In the genomic region with DNA sequence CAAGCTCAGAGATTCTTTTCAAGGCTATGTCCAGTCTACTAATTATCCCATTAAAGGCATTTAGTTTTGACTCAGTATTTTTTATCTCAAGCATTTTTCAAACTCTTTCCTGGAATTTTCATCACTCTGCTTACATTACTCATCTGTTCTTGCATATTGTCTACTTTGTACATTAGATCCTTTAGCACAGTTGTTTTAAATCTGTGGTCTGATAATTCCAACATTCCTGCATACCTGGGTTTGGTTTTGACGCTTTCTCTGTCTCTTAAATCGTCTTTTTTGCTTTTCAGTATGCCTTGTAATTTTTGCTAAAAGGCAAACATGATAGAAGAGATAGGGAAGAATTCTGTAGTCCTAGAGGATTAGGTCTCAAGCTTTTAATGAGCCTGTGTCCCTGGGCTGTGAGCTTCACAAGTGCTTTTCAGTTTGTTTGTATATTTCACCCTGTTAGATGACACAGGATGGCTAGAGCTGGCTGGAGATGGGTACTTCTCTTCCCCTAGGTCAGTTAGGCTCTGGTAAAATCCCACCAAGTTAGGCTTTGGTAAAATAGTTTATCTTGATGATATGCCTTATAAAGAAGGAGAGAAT, we compare ENCODE assay signal across 29 cellular contexts. TPM values are rescaled to one million over a fixed set of nuclear protein-coding genes. Genes with fewer than 3 reads are reported as not detected.
DNase-seq lines count a peak whose midpoint lies in the region; ATAC-seq, FAIRE-seq and TF ChIP-seq lines count a peak whose summit lies in the region.
"Had no signal": no experiment of that assay in that cellular context is flagged by ENCODE, and none has a peak within 500 bp of the region (broad histone marks: within the 10 kb centered on the region; RNA-seq: fewer than 3 reads in every experiment).

No MANE protein-coding gene starts in this region.

- DNase-seq in AG04449 (ENCODE audit: low read depth, low spot score) = peak; percentile 12
- DNase-seq in HAP-1 (ENCODE audit: low spot score in 2 of 2) = peak; percentile 8 to 17
- DNase-seq in astrocyte (ENCODE audit: low read depth) = peak; percentile 96
- DNase-seq in foreskin keratinocyte = peak; percentile 16 to 34
- no peak for DNase-seq in natural killer cell treated with Interleukin-12 subunit alpha and Interleukin-12 subunit beta and Interleukin-15 and Interleukin-18, amount 100 ng/mL, for 72 hours (ENCODE audit: low spot score)
- DNase-seq in NOMO-1 treated with dmso at 0.1 percent for 144 hours (lab: John Stamatoyannopoulos, UW; ENCODE audit: unreplicated experiment) = no peak
- DNase-seq in stimulated activated CD8-positive, alpha-beta memory T cell treated with anti-CD3 and anti-CD28 coated beads, Interleukin-4, amount 100 ng/mL, for 48 hours = no peak
- no peak for DNase-seq in posterior vena cava (ENCODE audit: low spot score)
- DNase-seq: activated CD4-positive, alpha-beta T cell treated with anti-CD3 and anti-CD28 coated beads for 4 hours; brain microvascular endothelial cell; CD4-positive, CD25-positive, alpha-beta regulatory T cell; dermis blood vessel endothelial cell; DMS153; foreskin melanocyte; Kasumi-1; kidney glomerular epithelial cell; naive thymus-derived CD4-positive, alpha-beta T cell; NCI-H1092 treated with DMSO at 0.1 percent for 48 hours; NCI-H2081; pancreas; uterus had no signal

- no peaks in the 10 kb centered on the region for H3K27me3 Mint-ChIP-seq in astrocyte (ENCODE audit: low read depth, unreplicated experiment)
- H3K27me3 Mint-ChIP-seq in natural killer cell treated with Interleukin-12 subunit alpha and Interleukin-12 subunit beta and Interleukin-15 and Interleukin-18, amount 100 ng/mL, for 72 hours = no peaks in the 10 kb centered on the region
- H3K27me3 Mint-ChIP-seq: CD4-positive, CD25-positive, alpha-beta regulatory T cell had no signal

- POLR2A ChIA-PET in AG04449 (lab: Yijun Ruan, JAX) = no interaction called here

- intact Hi-C loops in posterior vena cava (cut with DNase I) = no loop called here

- CTCF ChIA-PET in AG04449 (lab: Yijun Ruan, JAX) = interaction anchor here (1.1 kb wide), 1 partner anchor 10 kb away, joined by 3 read pairs; no protein-coding TSS in a partner anchor

- ATAC-seq in foreskin keratinocyte = no peak
- no peak for ATAC-seq in natural killer cell treated with Interleukin-12 subunit alpha and Interleukin-12 subunit beta and Interleukin-15 and Interleukin-18, amount 100 ng/mL, for 72 hours
- ATAC-seq: activated naive CD4-positive, alpha-beta T cell treated with anti-CD3 and anti-CD28 coated beads, Interleukin-2, amount 50 U/mL, for 72 hours; naive thymus-derived CD4-positive, alpha-beta T cell; pancreas; sciatic nerve; stimulated activated effector memory CD8-positive, alpha-beta T cell treated with anti-CD3 and anti-CD28 coated beads, Interleukin-12 subunit alpha, Interleukin-12 subunit beta, amount 100 ng/mL, for 72 hours had no signal

- FAIRE-seq in astrocyte (lab: Jason Lieb, UNC) = peak; percentile 92
- FAIRE-seq: GM12892, HTR-8/SVneo, pancreas, TTC549 had no signal

- H3K79me2 ChIP-seq in astrocyte (ENCODE audit: insufficient read depth, low read length) = no peaks in the 10 kb centered on the region

- H3K27ac ChIP-seq in astrocyte (ENCODE audit: low read depth, low read length) (peak overlapping the region; percentile 23), foreskin keratinocyte (no peak overlapping the region)
- H3K27ac ChIP-seq: brain microvascular endothelial cell, pancreas, suprapubic skin, uterus had no signal

- H3K4me1 Mint-ChIP-seq in astrocyte (ENCODE audit: low read depth, unreplicated experiment) = peaks cover 16% of the 10 kb centered on the region
- H3K4me1 Mint-ChIP-seq in natural killer cell treated with Interleukin-12 subunit alpha and Interleukin-12 subunit beta and Interleukin-15 and Interleukin-18, amount 100 ng/mL, for 72 hours (ENCODE audit: low read depth in 2 of 2) = no peaks in the 10 kb centered on the region
- H3K4me1 Mint-ChIP-seq: CD4-positive, CD25-positive, alpha-beta regulatory T cell; naive thymus-derived CD4-positive, alpha-beta T cell; stimulated activated effector memory CD8-positive, alpha-beta T cell treated with anti-CD3 and anti-CD28 coated beads, Interleukin-12 subunit alpha, Interleukin-12 subunit beta, amount 100 ng/mL, for 72 hours had no signal

- peak overlapping the region; percentile 94 for H3K27ac Mint-ChIP-seq in astrocyte (ENCODE audit: unreplicated experiment)
- no peak overlapping the region for H3K27ac Mint-ChIP-seq in natural killer cell treated with Interleukin-12 subunit alpha and Interleukin-12 subunit beta and Interleukin-15 and Interleukin-18, amount 100 ng/mL, for 72 hours
- H3K27ac Mint-ChIP-seq: activated naive CD4-positive, alpha-beta T cell treated with anti-CD3 and anti-CD28 coated beads, Interleukin-2, amount 50 U/mL, for 72 hours; activated T-helper 1 cell treated with anti-CD3 and anti-CD28 coated beads, Interleukin-12 subunit alpha, Interleukin-12 subunit beta, Interleukin-2, Interleukin-4 antibody, amounts not matched to agents 30 ng/mL and 10 ng/mL and 1 ng/mL, durations not matched to agents 14 hours and 24 hours and 36 hours; CD4-positive, CD25-positive, alpha-beta regulatory T cell; naive thymus-derived CD4-positive, alpha-beta T cell; stimulated activated effector memory CD8-positive, alpha-beta T cell treated with anti-CD3 and anti-CD28 coated beads, Interleukin-12 subunit alpha, Interleukin-12 subunit beta, amount 100 ng/mL, for 72 hours had no signal

- H3K4me3 Mint-ChIP-seq in astrocyte (ENCODE audit: unreplicated experiment) = no peak overlapping the region
- no peak overlapping the region for H3K4me3 Mint-ChIP-seq in natural killer cell treated with Interleukin-12 subunit alpha and Interleukin-12 subunit beta and Interleukin-15 and Interleukin-18, amount 100 ng/mL, for 72 hours
- H3K4me3 Mint-ChIP-seq: activated T-helper 1 cell treated with anti-CD3 and anti-CD28 coated beads, Interleukin-12 subunit alpha, Interleukin-12 subunit beta, Interleukin-2, Interleukin-4 antibody, amounts not matched to agents 30 ng/mL and 10 ng/mL and 1 ng/mL, durations not matched to agents 14 hours and 24 hours and 36 hours; CD4-positive, CD25-positive, alpha-beta regulatory T cell; naive thymus-derived CD4-positive, alpha-beta T cell; stimulated activated effector memory CD8-positive, alpha-beta T cell treated with anti-CD3 and anti-CD28 coated beads, Interleukin-12 subunit alpha, Interleukin-12 subunit beta, amount 100 ng/mL, for 72 hours had no signal

- peak overlapping the region; percentile 23 for H2AFZ ChIP-seq in astrocyte (ENCODE audit: low read depth, low read length)

- H3K4me2 ChIP-seq in astrocyte (ENCODE audit: low read length) = peak overlapping the region; percentile 1

- H3K4me3 ChIP-seq in AG04449 (ENCODE audit: low read depth, low read length) (no peak overlapping the region), HAP-1 (no peak overlapping the region), astrocyte (ENCODE audit: insufficient read depth, low read depth, low read length) (no peak overlapping the region)
- H3K4me3 ChIP-seq: pancreas, suprapubic skin, uterus had no signal

- H4K20me1 ChIP-seq in astrocyte (ENCODE audit: insufficient read depth, low read length) = no peaks in the 10 kb centered on the region

- peaks cover 1% of the 10 kb centered on the region for H3K36me3 Mint-ChIP-seq in astrocyte (ENCODE audit: low read depth, unreplicated experiment)
- no peaks in the 10 kb centered on the region for H3K36me3 Mint-ChIP-seq in natural killer cell treated with Interleukin-12 subunit alpha and Interleukin-12 subunit beta and Interleukin-15 and Interleukin-18, amount 100 ng/mL, for 72 hours
- H3K36me3 Mint-ChIP-seq: activated naive CD4-positive, alpha-beta T cell treated with anti-CD3 and anti-CD28 coated beads, Interleukin-2, amount 50 U/mL, for 72 hours; CD4-positive, CD25-positive, alpha-beta regulatory T cell; stimulated activated effector memory CD8-positive, alpha-beta T cell treated with anti-CD3 and anti-CD28 coated beads, Interleukin-12 subunit alpha, Interleukin-12 subunit beta, amount 100 ng/mL, for 72 hours had no signal

- H3K4me1 ChIP-seq in HAP-1 (peaks cover 3% of the 10 kb centered on the region; the same call in 1 of the 2 replicates), astrocyte (ENCODE audit: insufficient read depth, low read length) (no peaks in the 10 kb centered on the region), foreskin keratinocyte (no peaks in the 10 kb centered on the region)
- H3K4me1 ChIP-seq: pancreas, suprapubic skin, uterus had no signal

- peaks cover 3% of the 10 kb centered on the region for H3K9me3 Mint-ChIP-seq in astrocyte (ENCODE audit: unreplicated experiment)
- peaks cover 21% of the 10 kb centered on the region for H3K9me3 Mint-ChIP-seq in natural killer cell treated with Interleukin-12 subunit alpha and Interleukin-12 subunit beta and Interleukin-15 and Interleukin-18, amount 100 ng/mL, for 72 hours

- H3K36me3 ChIP-seq in HAP-1 (replicated peaks) (no peaks in the 10 kb centered on the region), astrocyte (ENCODE audit: insufficient read depth, low read length) (no peaks in the 10 kb centered on the region)
- H3K36me3 ChIP-seq: brain microvascular endothelial cell, pancreas, suprapubic skin, uterus had no signal

- H3K9ac ChIP-seq in astrocyte (ENCODE audit: low read length) = no peak overlapping the region

- no peak for TF ChIP-seq CTCF in AG04449 (IDR thresholded peaks at IDR 0.05; ENCODE audit: insufficient read depth, low read length, missing control alignments)
- no peak for TF ChIP-seq CTCF in astrocyte (IDR thresholded peaks at IDR 0.05; ENCODE audit: insufficient read depth, low read depth, low read length)
- no peak for TF ChIP-seq CTCF in foreskin keratinocyte (conservative IDR thresholded peaks at IDR 0.05)

- H3K27me3 ChIP-seq in HAP-1 (ENCODE audit: low read depth) (no peaks in the 10 kb centered on the region), astrocyte (ENCODE audit: insufficient read depth, low read length) (no peaks in the 10 kb centered on the region), foreskin keratinocyte (no peaks in the 10 kb centered on the region)
- H3K27me3 ChIP-seq: brain microvascular endothelial cell, pancreas, suprapubic skin, uterus had no signal

- H3K9me3 ChIP-seq in HAP-1 (no peaks in the 10 kb centered on the region), astrocyte (ENCODE audit: insufficient read depth, low read depth, low read length) (no peaks in the 10 kb centered on the region)
- H3K9me3 ChIP-seq: pancreas, suprapubic skin, uterus had no signal

- in situ Hi-C loops in HAP-1 (cut with MboI; ENCODE audit: low sequenced_read_pairs) = no loop called here

RNA-seq across cellular contexts. Expression of a gene that starts 46.1 kb away (rescaled TPM):
- total RNA-seq in astrocyte (63.0 and 81.8 TPM in 2 replicates), foreskin keratinocyte (1.0 and 1.1 TPM in 2 replicates), posterior vena cava (10 to 100 TPM; 35.9 to 61.9 TPM)
- 0.13 and 0.23 TPM in 2 replicates for polyA plus RNA-seq in foreskin keratinocyte
- not detected for total RNA-seq in natural killer cell treated with Interleukin-12 subunit alpha and Interleukin-12 subunit beta and Interleukin-15 and Interleukin-18, amount 100 ng/mL, for 72 hours
- total RNA-seq: activated naive CD4-positive, alpha-beta T cell treated with anti-CD3 and anti-CD28 coated beads, Interleukin-2, amount 50 U/mL, for 72 hours; activated T-helper 1 cell treated with anti-CD3 and anti-CD28 coated beads, Interleukin-12 subunit alpha, Interleukin-12 subunit beta, Interleukin-2, Interleukin-4 antibody, amounts not matched to agents 30 ng/mL and 10 ng/mL and 1 ng/mL, durations not matched to agents 14 hours and 24 hours and 36 hours; CD4-positive, CD25-positive, alpha-beta regulatory T cell; naive thymus-derived CD4-positive, alpha-beta T cell had no signal
- polyA plus RNA-seq: CD4-positive, CD25-positive, alpha-beta regulatory T cell; naive thymus-derived CD4-positive, alpha-beta T cell had no signal

Comparison
In these comparisons a context has a peak if more than half of its experiments do, and no peak if none do; other contexts are left out.
1. DNase-seq: peak in AG04449 (single experiment), HAP-1 (2 of 2), astrocyte (single experiment) and foreskin keratinocyte (2 of 2); none in natural killer cell treated with Interleukin-12 subunit alpha and Interleukin-12 subunit beta and Interleukin-15 and Interleukin-18, amount 100 ng/mL, for 72 hours (single experiment), NOMO-1 treated with dmso at 0.1 percent for 144 hours (single experiment), stimulated activated CD8-positive, alpha-beta memory T cell treated with anti-CD3 and anti-CD28 coated beads, Interleukin-4, amount 100 ng/mL, for 48 hours (single experiment) and posterior vena cava (single experiment).
2. RNA of a gene that starts 46.1 kb away (total RNA-seq): 63.0 to 81.8 TPM in astrocyte and 35.9 to 61.9 TPM in posterior vena cava; 1.0 to 1.1 TPM in foreskin keratinocyte and not detected in natural killer cell treated with Interleukin-12 subunit alpha and Interleukin-12 subunit beta and Interleukin-15 and Interleukin-18, amount 100 ng/mL, for 72 hours; every median in the first group is over 10 times any median in the second.